Comparison of ENCODE assay signal across 8 cellular contexts in the genomic region with DNA sequence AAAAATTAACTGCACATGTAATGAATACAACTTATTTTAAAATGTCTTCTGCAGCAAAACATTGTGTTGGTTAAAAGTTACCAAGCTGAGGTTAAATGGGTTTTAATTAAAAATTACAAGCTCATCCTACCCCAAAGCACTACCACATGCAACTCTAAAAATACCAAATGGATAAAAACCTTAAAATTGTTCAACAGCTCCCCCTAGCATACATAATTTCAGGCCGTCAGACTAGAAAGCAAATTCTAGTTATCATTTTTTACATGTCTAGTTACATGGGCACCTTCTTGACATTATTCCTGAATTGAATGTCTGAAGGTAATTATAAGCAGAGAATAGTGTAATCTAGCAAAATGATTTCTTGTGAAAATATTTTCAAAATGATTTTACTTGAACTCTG.
DNase-seq lines count a peak whose midpoint lies in the region; ATAC-seq and TF ChIP-seq lines count a peak whose summit lies in the region.

No MANE protein-coding gene starts in this region.

- no peaks in the 10 kb centered on the region for H3K4me1 ChIP-seq in breast epithelium

- no peak for ATAC-seq in HG03135 (IDR thresholded peaks at IDR 0.05; ENCODE audit: unreplicated experiment)
- ATAC-seq in HG03280 (IDR thresholded peaks at IDR 0.05; ENCODE audit: unreplicated experiment), result no peak
- ATAC-seq in HG02642 (IDR thresholded peaks at IDR 0.05; ENCODE audit: poor library complexity, unreplicated experiment), result no peak

- DNase-seq in ELR (ENCODE audit: low read depth), result peak; percentile 47
- DNase-seq in NCI-H2081 treated with DMSO at 0.1 percent for 48 hours (lab: John Stamatoyannopoulos, UW), result peak; percentile 60
- no peak for DNase-seq in breast epithelium (ENCODE audit: low spot score in 2 of 2)
- peak; percentile 51 to 61 for DNase-seq in lung microvascular endothelial cell (ENCODE audit: low read depth in 2 of 2)
- DNase-seq in activated CD8-positive, alpha-beta memory T cell treated with anti-CD3 and anti-CD28 coated beads for 24 hours, result no peak

- H3K4me3 ChIP-seq in breast epithelium, result no peak overlapping the region

- H3K27me3 ChIP-seq in breast epithelium, result no peaks in the 10 kb centered on the region

- H3K36me3 ChIP-seq in breast epithelium, result no peaks in the 10 kb centered on the region

- peak overlapping the region in 1 of 2 donors; percentile 4 for H3K27ac ChIP-seq in breast epithelium

- intact Hi-C loops in breast epithelium (cut with DNase I; ENCODE audit: low total_unique reads), result no loop called here

- peak; percentile 30 to 38 (median 33) for TF ChIP-seq CTCF in breast epithelium (IDR thresholded peaks at IDR 0.05)

- H3K9me3 ChIP-seq in breast epithelium, result no peaks in the 10 kb centered on the region

- TF ChIP-seq POLR2A in breast epithelium (IDR thresholded peaks at IDR 0.05), result no peak

Comparison
In these comparisons a context has a peak if more than half of its experiments do, and no peak if none do; other contexts are left out.
1. DNase-seq: peak in ELR (single experiment), NCI-H2081 treated with DMSO at 0.1 percent for 48 hours (single experiment) and lung microvascular endothelial cell (2 of 2); none in breast epithelium (0 of 2) and activated CD8-positive, alpha-beta memory T cell treated with anti-CD3 and anti-CD28 coated beads for 24 hours (single experiment).